In the genomic region with DNA sequence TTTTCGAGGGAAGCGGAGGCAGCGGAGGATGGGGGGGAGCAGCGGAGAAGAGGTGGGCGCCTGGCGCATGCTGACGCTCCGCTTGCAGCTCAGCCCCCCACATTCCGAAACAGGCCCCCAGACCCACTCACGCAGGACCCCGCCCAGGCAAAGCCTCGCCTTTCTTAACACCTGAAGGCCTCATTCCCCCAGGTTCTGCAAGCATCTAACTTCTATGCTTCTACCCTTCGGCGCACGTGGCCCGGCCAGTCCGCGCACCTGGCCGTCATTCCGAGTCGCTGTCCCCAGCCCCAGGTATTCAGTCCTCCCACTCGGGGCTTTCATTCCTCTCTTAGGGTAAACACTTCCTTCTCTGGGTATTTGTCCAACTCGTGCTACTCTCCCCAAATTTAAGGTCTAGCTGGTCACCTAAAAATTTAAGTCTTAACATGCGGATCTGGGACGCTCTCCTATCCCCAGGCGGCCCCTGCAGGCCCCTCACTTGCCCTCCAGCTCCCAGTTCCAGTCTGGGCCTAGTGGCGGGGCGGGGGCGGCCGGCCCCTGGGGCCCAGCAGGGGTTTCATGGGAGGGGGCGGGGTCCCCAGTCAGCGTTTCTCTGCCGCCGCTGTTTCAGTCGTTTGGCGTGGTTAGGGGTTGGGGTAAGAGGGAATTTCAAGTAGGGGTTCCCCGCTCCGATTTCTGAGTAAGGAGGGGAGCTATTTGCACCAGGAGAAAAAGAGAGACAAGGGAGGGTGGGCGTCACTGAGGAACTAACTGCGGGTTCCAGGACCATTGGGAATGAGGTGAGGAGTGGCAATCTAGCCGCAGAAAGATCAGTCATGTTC, we compare ENCODE assay signal across 8 cellular contexts. TPM values are rescaled to one million over a fixed set of nuclear protein-coding genes. Genes with fewer than 3 reads are reported as not detected.
A peak's percentile ranks its signal among the peaks of the same experiment; 100 is the strongest.
DNase-seq lines count a peak whose midpoint lies in the region; ATAC-seq and TF ChIP-seq lines count a peak whose summit lies in the region.

No MANE protein-coding gene starts in this region.

- H3K36me3 ChIP-seq in MG63 (peaks cover 19% of the 10 kb centered on the region), fibroblast of lung (ENCODE audit: control insufficient read depth, insufficient read depth, low read length) (no peaks in the 10 kb centered on the region)

- peak overlapping the region; percentile 23 for H3K9ac ChIP-seq in fibroblast of lung (ENCODE audit: insufficient read depth, low read length)

- H3K27ac ChIP-seq in fibroblast of lung (ENCODE audit: insufficient read depth, low read length): peak overlapping the region; percentile 47

- peaks cover 39% of the 10 kb centered on the region for H3K4me1 Mint-ChIP-seq in activated CD8-positive, alpha-beta memory T cell treated with anti-CD3 and anti-CD28 coated beads, Interleukin-2, amount 10 ng/mL, durations not matched to agents 7 days and 5 days

- H3K79me2 ChIP-seq in fibroblast of lung (ENCODE audit: control insufficient read depth, insufficient read depth, low read length): peaks cover 13% of the 10 kb centered on the region

- in situ Hi-C loops in G401 (cut with HindIII; ENCODE audit: low sequenced_read_pairs): no loop called here

- no peak for ATAC-seq in activated CD8-positive, alpha-beta memory T cell treated with anti-CD3 and anti-CD28 coated beads, Interleukin-2, amount 10 ng/mL, durations not matched to agents 7 days and 5 days
- no peak for ATAC-seq in GM21737 (IDR thresholded peaks at IDR 0.05; ENCODE audit: unreplicated experiment)

- H3K27me3 ChIP-seq in MG63: no peaks in the 10 kb centered on the region
- no peaks in the 10 kb centered on the region for H3K27me3 ChIP-seq in fibroblast of lung (ENCODE audit: control insufficient read depth, insufficient read depth, low read length)

- intact Hi-C loops in posterior vena cava (cut with DNase I): no loop called here

- peak overlapping the region; percentile 80 for H3K4me2 ChIP-seq in fibroblast of lung (ENCODE audit: extremely low read depth, insufficient read depth, low read length)

- no peaks in the 10 kb centered on the region for H3K9me3 Mint-ChIP-seq in activated CD8-positive, alpha-beta memory T cell treated with anti-CD3 and anti-CD28 coated beads, Interleukin-2, amount 10 ng/mL, durations not matched to agents 7 days and 5 days (ENCODE audit: low read depth)

- peak overlapping the region; percentile 98 for H3K4me3 Mint-ChIP-seq in activated CD8-positive, alpha-beta memory T cell treated with anti-CD3 and anti-CD28 coated beads, Interleukin-2, amount 10 ng/mL, durations not matched to agents 7 days and 5 days

- H2AFZ ChIP-seq in fibroblast of lung (ENCODE audit: low read length): peak overlapping the region; percentile 13

- peak overlapping the region; percentile 86 for H3K27ac Mint-ChIP-seq in activated CD8-positive, alpha-beta memory T cell treated with anti-CD3 and anti-CD28 coated beads, Interleukin-2, amount 10 ng/mL, durations not matched to agents 7 days and 5 days

- TF ChIP-seq CTCF in fibroblast of lung (conservative IDR thresholded peaks at IDR 0.05 in 1 of 2, IDR thresholded peaks at IDR 0.05 in 1 of 2; ENCODE audit: low read depth in 1 of 2, low read length in 2 of 2): no peak

- DNase-seq in G401 (ENCODE audit: low spot score) (peak; percentile 59), MG63 (peak; percentile 40), fibroblast of lung (ENCODE audit: low read depth in 2 of 2) (peak in 1 of 2 donors; percentile 11), posterior vena cava (ENCODE audit: low spot score) (peak; percentile 80), midbrain (lab: John Stamatoyannopoulos, UW) (no peak), globus pallidus (ENCODE audit: low spot score) (no peak)
- peak; percentile 69 for DNase-seq in activated CD8-positive, alpha-beta memory T cell treated with anti-CD3 and anti-CD28 coated beads, Interleukin-2, amount 10 ng/mL, durations not matched to agents 7 days and 5 days

- no peaks in the 10 kb centered on the region for H4K20me1 ChIP-seq in fibroblast of lung (ENCODE audit: control insufficient read depth, extremely low read depth, insufficient read depth, low read length)

- H3K4me3 ChIP-seq in MG63 (peak overlapping the region; percentile 77), fibroblast of lung (replicated peaks in 1 of 4; ENCODE audit: control extremely low read depth in 1 of 4, insufficient read depth in 1 of 4, low read depth in 3 of 4, low read length in 4 of 4) (peak overlapping the region; percentile 18 to 86 (median 64))

- peaks cover 3% of the 10 kb centered on the region for H3K36me3 Mint-ChIP-seq in activated CD8-positive, alpha-beta memory T cell treated with anti-CD3 and anti-CD28 coated beads, Interleukin-2, amount 10 ng/mL, durations not matched to agents 7 days and 5 days

- H3K27me3 Mint-ChIP-seq in activated CD8-positive, alpha-beta memory T cell treated with anti-CD3 and anti-CD28 coated beads, Interleukin-2, amount 10 ng/mL, durations not matched to agents 7 days and 5 days: no peaks in the 10 kb centered on the region

- no peaks in the 10 kb centered on the region; the same call in 1 of the 2 replicates for H3K9me3 ChIP-seq in MG63
- no peaks in the 10 kb centered on the region for H3K9me3 ChIP-seq in fibroblast of lung (ENCODE audit: control insufficient read depth, insufficient read depth, low read depth, low read length)

- H3K4me1 ChIP-seq in fibroblast of lung (ENCODE audit: control insufficient read depth, extremely low read depth, insufficient read depth, low read length): peaks cover 22% of the 10 kb centered on the region

- CTCF ChIA-PET in activated CD8-positive, alpha-beta memory T cell treated with anti-CD3 and anti-CD28 coated beads, Interleukin-2, amount 10 ng/mL, durations not matched to agents 7 days and 5 days (lab: Charles Lee): interaction anchor here (0.8 to 13.5 kb wide), 30 partner anchors 8 to 440 kb away, joined by 3 to 212 read pairs (median 5); partner anchors contain the start of genes ADAM15, CKS1B, FLAD1 and PBXIP1

RNA-seq across cellular contexts. Expression of gene ZBTB7B, which starts 2.7 kb away (rescaled TPM):
- 30.6 and 33.0 TPM in 2 replicates for total RNA-seq in G401 (2014; rRNA removed; shearing (Covaris generic))
- 25.7 and 60.5 TPM in 2 replicates for total RNA-seq in MG63 (2014; rRNA removed; shearing (Covaris generic); ENCODE audit: low replicate concordance)
- 10 to 100 TPM; 58.1 to 74.8 TPM for total RNA-seq in activated CD8-positive, alpha-beta memory T cell treated with anti-CD3 and anti-CD28 coated beads, Interleukin-2, amount 10 ng/mL, durations not matched to agents 7 days and 5 days
- total RNA-seq in fibroblast of lung: 12.3 and 19.3 TPM in 2 replicates
- polyA plus RNA-seq in fibroblast of lung: 6.2 and 7.0 TPM in 2 replicates
- polyA plus RNA-seq in fibroblast of lung (2012): 9.6 and 12.2 TPM in 2 replicates
- polyA minus RNA-seq in fibroblast of lung (ENCODE audit: low replicate concordance): 10.7 and 11.5 TPM in 2 replicates
- total RNA-seq in posterior vena cava: 10 to 100 TPM; 50.5 to 72.8 TPM

RNA-seq across cellular contexts. Expression of gene LENEP, which starts 6.5 kb away (rescaled TPM):
- 0.74 TPM in 1 of 2 replicates, not detected in the other for total RNA-seq in G401 (2014; rRNA removed; shearing (Covaris generic))
- not detected in 2 replicates for total RNA-seq in MG63 (2014; rRNA removed; shearing (Covaris generic); ENCODE audit: low replicate concordance)
- total RNA-seq in activated CD8-positive, alpha-beta memory T cell treated with anti-CD3 and anti-CD28 coated beads, Interleukin-2, amount 10 ng/mL, durations not matched to agents 7 days and 5 days: 1 to 10 TPM in 1 of 2 experiments, under 1 TPM in 1; 0.91 to 1.2 TPM
- total RNA-seq in fibroblast of lung (0.26 TPM in 1 of 2 replicates, not detected in the other), posterior vena cava (not detected)
- not detected in 2 replicates for polyA plus RNA-seq in fibroblast of lung
- not detected in 2 replicates for polyA plus RNA-seq in fibroblast of lung (2012)
- polyA minus RNA-seq in fibroblast of lung (ENCODE audit: low replicate concordance): not detected in 2 replicates

RNA-seq across cellular contexts. Expression of gene FLAD1, which starts 16.7 kb away (rescaled TPM):
- total RNA-seq in G401 (2014; rRNA removed; shearing (Covaris generic)): 39.9 and 49.4 TPM in 2 replicates
- 39.6 and 49.6 TPM in 2 replicates for total RNA-seq in MG63 (2014; rRNA removed; shearing (Covaris generic); ENCODE audit: low replicate concordance)
- total RNA-seq in activated CD8-positive, alpha-beta memory T cell treated with anti-CD3 and anti-CD28 coated beads, Interleukin-2, amount 10 ng/mL, durations not matched to agents 7 days and 5 days: 10 to 100 TPM; 48.2 to 63.7 TPM
- total RNA-seq in fibroblast of lung: 20.5 and 24.9 TPM in 2 replicates
- 11.8 and 20.1 TPM in 2 replicates for polyA plus RNA-seq in fibroblast of lung
- polyA plus RNA-seq in fibroblast of lung (2012): 21.2 and 31.5 TPM in 2 replicates
- polyA minus RNA-seq in fibroblast of lung (ENCODE audit: low replicate concordance): 25.3 and 47.5 TPM in 2 replicates
- total RNA-seq in posterior vena cava: 10 to 100 TPM; 18.3 to 21.6 TPM

RNA-seq across cellular contexts. Expression of gene CKS1B, which starts 25.4 kb away (rescaled TPM):
- total RNA-seq in G401 (2014; rRNA removed; shearing (Covaris generic)): 187 and 192 TPM in 2 replicates
- 124 and 222 TPM in 2 replicates for total RNA-seq in MG63 (2014; rRNA removed; shearing (Covaris generic); ENCODE audit: low replicate concordance)
- total RNA-seq in activated CD8-positive, alpha-beta memory T cell treated with anti-CD3 and anti-CD28 coated beads, Interleukin-2, amount 10 ng/mL, durations not matched to agents 7 days and 5 days: 100 to 1,000 TPM; 149 to 155 TPM
- total RNA-seq in fibroblast of lung (23.9 and 40.3 TPM in 2 replicates), posterior vena cava (10 to 100 TPM; 22.5 to 23.4 TPM)
- polyA plus RNA-seq in fibroblast of lung: 55.4 and 176 TPM in 2 replicates
- polyA plus RNA-seq in fibroblast of lung (2012): 38.8 and 114 TPM in 2 replicates
- polyA minus RNA-seq in fibroblast of lung (ENCODE audit: low replicate concordance): 4.0 and 38.8 TPM in 2 replicates

RNA-seq across cellular contexts. Expression of gene SHC1, which starts 29.3 kb away (rescaled TPM):
- 204 and 265 TPM in 2 replicates for total RNA-seq in G401 (2014; rRNA removed; shearing (Covaris generic))
- total RNA-seq in MG63 (2014; rRNA removed; shearing (Covaris generic); ENCODE audit: low replicate concordance): 140 and 175 TPM in 2 replicates
- total RNA-seq in activated CD8-positive, alpha-beta memory T cell treated with anti-CD3 and anti-CD28 coated beads, Interleukin-2, amount 10 ng/mL, durations not matched to agents 7 days and 5 days: 10 to 100 TPM; 48.0 to 57.4 TPM
- total RNA-seq in fibroblast of lung (220 and 245 TPM in 2 replicates), posterior vena cava (100 to 1,000 TPM; 135 to 149 TPM)
- 277 and 289 TPM in 2 replicates for polyA plus RNA-seq in fibroblast of lung
- polyA plus RNA-seq in fibroblast of lung (2012): 261 and 301 TPM in 2 replicates
- 433 and 499 TPM in 2 replicates for polyA minus RNA-seq in fibroblast of lung (ENCODE audit: low replicate concordance)

Comparison
In these comparisons a context has a peak if more than half of its experiments do, and no peak if none do; other contexts are left out.
1. DNase-seq: peak in G401 (single experiment), MG63 (single experiment), activated CD8-positive, alpha-beta memory T cell treated with anti-CD3 and anti-CD28 coated beads, Interleukin-2, amount 10 ng/mL, durations not matched to agents 7 days and 5 days (single experiment) and posterior vena cava (single experiment); none in midbrain (single experiment) and globus pallidus (single experiment).